Comparison of ENCODE assay signal across 23 cellular contexts in the genomic region with DNA sequence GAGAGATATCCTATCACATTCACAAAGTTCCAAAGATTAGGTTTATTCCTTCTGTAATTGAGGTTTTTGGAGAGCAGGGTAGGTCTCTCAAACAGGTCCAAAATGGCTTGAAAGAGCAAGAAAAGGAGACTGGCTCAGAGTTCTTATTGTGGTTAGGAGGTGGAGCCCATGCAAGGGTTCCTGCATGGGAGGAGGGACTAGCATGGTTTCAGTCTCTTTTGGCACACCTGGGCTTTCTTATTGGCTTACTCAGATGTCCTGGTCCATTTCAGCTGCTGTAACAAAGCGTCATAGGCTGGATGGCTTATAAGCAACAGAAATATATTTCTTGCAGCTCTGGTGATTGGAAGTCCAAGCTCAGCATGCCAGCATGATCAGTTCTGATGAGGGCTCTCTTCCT.
"Had no signal": no experiment of that assay in that cellular context is flagged by ENCODE, and none has a peak within 500 bp of the region (broad histone marks: within the 10 kb centered on the region; RNA-seq: fewer than 3 reads in every experiment).

No MANE protein-coding gene starts in this region.

- H3K4me2 ChIP-seq: KMS-11 had no signal

- DNase-seq: IMR-90, Kasumi-1, MV-4-11, NCI-H1092, NCI-H1436, NCI-H187, NCI-H2029, NCI-H2081 treated with DMSO at 0.1 percent for 48 hours, NCI-H2171, NCI-H226, NCI-H446, NCI-H510A, NCI-H524 treated with DMSO at 0.1 percent for 48 hours, NCI-H69, NCI-H774, PC-3, SHP77, T-helper 1 cell had no signal

- H3K9ac ChIP-seq: KMS-11 had no signal

- H3K27ac ChIP-seq: KMS-11, RWPE1 had no signal

- ATAC-seq: K562, Panc1, PC-3, SK-N-SH treated with all-trans-retinoic acid at 6 μM for 48 hours had no signal

- H3K4me3 ChIP-seq: K562 had no signal
